10 cellular contexts compared by ENCODE assay signal in the genomic region with DNA sequence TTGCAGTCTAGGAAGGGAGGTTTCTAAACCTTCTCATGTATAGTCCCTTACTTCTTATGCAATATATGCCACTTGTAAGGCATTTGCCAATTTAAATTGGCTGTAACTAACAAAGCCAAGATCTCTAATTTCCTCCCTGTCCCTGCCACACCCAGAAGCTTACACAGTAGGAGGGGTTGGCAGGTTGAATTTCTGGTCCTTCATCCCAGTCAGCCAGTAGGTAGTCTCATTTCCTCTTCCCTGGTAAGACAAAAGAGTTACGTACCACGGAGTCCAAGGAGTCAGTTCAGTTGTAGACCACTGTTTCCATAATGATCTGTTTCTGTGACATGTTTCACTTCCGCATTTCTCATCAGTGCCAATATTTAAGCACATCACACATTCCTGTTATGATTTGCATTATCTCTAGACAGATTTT. TPM values are rescaled to one million over a fixed set of nuclear protein-coding genes. Genes with fewer than 3 reads are reported as not detected.
A peak's percentile ranks its signal among the peaks of the same experiment; 100 is the strongest.
DNase-seq lines count a peak whose midpoint lies in the region; ATAC-seq, FAIRE-seq and TF ChIP-seq lines count a peak whose summit lies in the region.
"Had no signal": no experiment of that assay in that cellular context is flagged by ENCODE, and none has a peak within 500 bp of the region (broad histone marks: within the 10 kb centered on the region; RNA-seq: fewer than 3 reads in every experiment).

No MANE protein-coding gene starts in this region.

- 64 to 68% methylated on average over 3 of the region's 3 CpGs for WGBS in tibial nerve, 2 donors

- H3K27me3 ChIP-seq in SU-DHL-6 (ENCODE audit: low read length): no peaks in the 10 kb centered on the region
- no peaks in the 10 kb centered on the region for H3K27me3 ChIP-seq in tibial nerve
- no peaks in the 10 kb centered on the region for H3K27me3 ChIP-seq in CD4-positive, alpha-beta memory T cell (ENCODE audit: insufficient read depth, low read length)
- H3K27me3 ChIP-seq: dorsolateral prefrontal cortex had no signal

- ATAC-seq in GM19463 (IDR thresholded peaks at IDR 0.05; ENCODE audit: unreplicated experiment): peak; percentile 39
- peak; percentile 62 for ATAC-seq in HG03175 (IDR thresholded peaks at IDR 0.05; ENCODE audit: unreplicated experiment)

- H3K36me3 Mint-ChIP-seq in CD14-positive monocyte: peaks cover 18 to 23% of the 10 kb centered on the region in 2 donors
- peaks cover 0 to 12% of the 10 kb centered on the region in 2 donors for H3K36me3 Mint-ChIP-seq in CD4-positive, alpha-beta memory T cell

- peaks cover 0 to 6% (median 0%) of the 10 kb centered on the region in 3 donors for H3K27me3 Mint-ChIP-seq in CD14-positive monocyte (ENCODE audit: low read depth in 3 of 3)
- H3K27me3 Mint-ChIP-seq in CD4-positive, alpha-beta memory T cell: peaks cover 19 to 23% of the 10 kb centered on the region in 2 donors

- peak overlapping the region; percentile 85 to 98 (median 93) for H3K27ac Mint-ChIP-seq in CD14-positive monocyte
- no peak overlapping the region for H3K27ac Mint-ChIP-seq in CD4-positive, alpha-beta memory T cell

- no peak overlapping the region for H2AFZ ChIP-seq in SU-DHL-6 (ENCODE audit: low read depth, low read length, severe bottlenecking)

- no peaks in the 10 kb centered on the region for H3K79me2 ChIP-seq in SU-DHL-6 (ENCODE audit: insufficient read depth, low read length)

- DNase-seq in CD14-positive monocyte (ENCODE audit: low spot score) (no peak), HTR-8/SVneo (ENCODE audit: insufficient read length, low spot score) (no peak), tibial nerve (ENCODE audit: low spot score in 2 of 2) (no peak), head of caudate nucleus (no peak)
- no peak for DNase-seq in CD4-positive, alpha-beta memory T cell
- DNase-seq: dorsolateral prefrontal cortex, NCI-H774 had no signal

- H3K36me3 ChIP-seq in SU-DHL-6 (ENCODE audit: low read length) (no peaks in the 10 kb centered on the region), tibial nerve (no peaks in the 10 kb centered on the region)
- H3K36me3 ChIP-seq in CD4-positive, alpha-beta memory T cell (ENCODE audit: insufficient read depth, low read length): no peaks in the 10 kb centered on the region

- no peak for TF ChIP-seq CTCF in CD14-positive monocyte (IDR thresholded peaks at IDR 0.05)
- no peak for TF ChIP-seq CTCF in SU-DHL-6 (IDR thresholded peaks at IDR 0.05; ENCODE audit: insufficient read depth, low read length, poor library complexity, severe bottlenecking)
- no peak for TF ChIP-seq CTCF in tibial nerve (IDR thresholded peaks at IDR 0.05)

- H3K9me3 ChIP-seq in SU-DHL-6 (ENCODE audit: insufficient read depth, low read length): no peaks in the 10 kb centered on the region
- H3K9me3 ChIP-seq in tibial nerve: peaks cover 0 to 13% (median 0%) of the 10 kb centered on the region in 4 donors
- no peaks in the 10 kb centered on the region for H3K9me3 ChIP-seq in CD4-positive, alpha-beta memory T cell (ENCODE audit: control insufficient read depth in 1 of 2, low read length in 2 of 2)

- H3K4me1 Mint-ChIP-seq in CD14-positive monocyte: peaks cover 52% of the 10 kb centered on the region
- H3K4me1 Mint-ChIP-seq in CD4-positive, alpha-beta memory T cell: peaks cover 0 to 2% (median 0%) of the 10 kb centered on the region in 4 donors

- peaks cover 0 to 11% (median 0%) of the 10 kb centered on the region in 4 donors for H3K4me1 ChIP-seq in tibial nerve
- no peaks in the 10 kb centered on the region for H3K4me1 ChIP-seq in CD4-positive, alpha-beta memory T cell (ENCODE audit: insufficient read depth, low read length)

- H3F3A ChIP-seq in SU-DHL-6 (ENCODE audit: insufficient read depth): peaks cover 15% of the 10 kb centered on the region

- no peak for FAIRE-seq in HTR-8/SVneo (lab: Jason Lieb, UNC)

- TF ChIP-seq EP300 in tibial nerve (IDR thresholded peaks at IDR 0.05): no peak

- H3K27ac ChIP-seq in SU-DHL-6 (ENCODE audit: low read depth, low read length): peak overlapping the region; percentile 92
- H3K27ac ChIP-seq in tibial nerve: no peak overlapping the region
- no peak overlapping the region for H3K27ac ChIP-seq in CD4-positive, alpha-beta memory T cell (ENCODE audit: low read depth, low read length)

- intact Hi-C loops in CD14-positive monocyte (cut with micrococcal nuclease) (loop anchor here (5.0 to 10.0 kb wide), 2 partner anchors 47 to 350 kb away; partner anchors contain the start of genes PLBD1 (in 2 of the 2) and ARHGDIB (in 1 of the 2)), head of caudate nucleus (cut with DNase I) (loop anchor here (10.0 kb wide), 1 partner anchor 380 kb away; no protein-coding TSS in a partner anchor)
- intact Hi-C loops in CD4-positive, alpha-beta memory T cell (cut with micrococcal nuclease): loop anchor here (5.0 kb wide), 1 partner anchor 197 kb away; no protein-coding TSS in a partner anchor

- no peaks in the 10 kb centered on the region for H3K9me2 ChIP-seq in SU-DHL-6 (replicated peaks; ENCODE audit: insufficient read depth, low read length)

- peak overlapping the region; percentile 50 for H3K9ac ChIP-seq in SU-DHL-6 (ENCODE audit: low read length)

- no peak for TF ChIP-seq POLR2A in tibial nerve (IDR thresholded peaks at IDR 0.05)

- CTCF ChIA-PET in CD4-positive, alpha-beta memory T cell (lab: Charles Lee; ENCODE audit: partially characterized antibody): no interaction called here

- POLR2A ChIA-PET in CD4-positive, alpha-beta memory T cell (lab: Charles Lee; ENCODE audit: partially characterized antibody): no interaction called here

- no peaks in the 10 kb centered on the region for H4K20me1 ChIP-seq in SU-DHL-6 (ENCODE audit: low read depth, low read length)

- H3K4me2 ChIP-seq in SU-DHL-6 (ENCODE audit: low read depth, low read length, poor library complexity, severe bottlenecking): peak overlapping the region; percentile 83

- H3K9me3 Mint-ChIP-seq in CD14-positive monocyte: peaks cover 13 to 37% (median 26%) of the 10 kb centered on the region in 7 donors
- H3K9me3 Mint-ChIP-seq in CD4-positive, alpha-beta memory T cell: peaks cover 2 to 30% (median 19%) of the 10 kb centered on the region in 8 donors

- no peak overlapping the region for H3K4me3 Mint-ChIP-seq in CD14-positive monocyte
- no peak overlapping the region for H3K4me3 Mint-ChIP-seq in CD4-positive, alpha-beta memory T cell

- peak overlapping the region; percentile 44 for H3K4me3 ChIP-seq in SU-DHL-6 (ENCODE audit: insufficient read depth, low read length, poor library complexity, severe bottlenecking)
- H3K4me3 ChIP-seq in tibial nerve: no peak overlapping the region
- H3K4me3 ChIP-seq in CD4-positive, alpha-beta memory T cell (ENCODE audit: low read length in 2 of 2): no peak overlapping the region
- H3K4me3 ChIP-seq: dorsolateral prefrontal cortex had no signal

RNA-seq across cellular contexts. Expression of gene PLBD1, which starts 47.0 kb away (rescaled TPM):
- polyA plus RNA-seq in CD14-positive monocyte: 100 to 1,000 TPM; 543 to 876 TPM
- 10 to 100 TPM in 2 of 4 donors, 1 to 10 TPM in 2; 4.8 to 12.0 (median 8.6) TPM for total RNA-seq in tibial nerve
- total RNA-seq in CD4-positive, alpha-beta memory T cell: under 1 TPM; 0.47 to 0.67 TPM
- polyA plus RNA-seq in CD4-positive, alpha-beta memory T cell: 1 to 10 TPM in 1 of 2 donors, under 1 TPM in 1; 0.22 to 1.6 TPM

Comparison
In these comparisons a context has a peak if more than half of its experiments do, and no peak if none do; other contexts are left out.
1. H3K27ac Mint-ChIP-seq: peak in CD14-positive monocyte (7 of 7); none in CD4-positive, alpha-beta memory T cell (0 of 7).